ENCODE assay signal across 10 cellular contexts in genomic region chr6:84762220-84762940, GRCh38. TPM values are rescaled to one million over a fixed set of nuclear protein-coding genes. Genes with fewer than 3 reads are reported as not detected.
A peak's percentile ranks its signal among the peaks of the same experiment; 100 is the strongest.
DNase-seq lines count a peak whose midpoint lies in the region; ATAC-seq and TF ChIP-seq lines count a peak whose summit lies in the region.
"Had no signal": no experiment of that assay in that cellular context is flagged by ENCODE, and none has a peak within 500 bp of the region (broad histone marks: within the 10 kb centered on the region; RNA-seq: fewer than 3 reads in every experiment).

No MANE protein-coding gene starts in this region.

- TF ChIP-seq CTCF in fibroblast of pulmonary artery (IDR thresholded peaks at IDR 0.05; ENCODE audit: low read length, missing control alignments): peak; percentile 35
- peak in 1 of 3 donors; percentile 10 for TF ChIP-seq CTCF in ovary (IDR thresholded peaks at IDR 0.05)

- H3K27me3 ChIP-seq in ovary: no peaks in the 10 kb centered on the region

- TF ChIP-seq POLR2A in ovary (IDR thresholded peaks at IDR 0.05): no peak

- intact Hi-C loops in ovary (cut with DNase I): no loop called here

- DNase-seq in DMS53 treated with DMSO at 0.1 percent for 48 hours (lab: John Stamatoyannopoulos, UW; ENCODE audit: unreplicated experiment) (peak; percentile 42), RPMI7951 (ENCODE audit: low read depth) (peak; percentile 59), fibroblast of pulmonary artery (ENCODE audit: low read depth) (peak; percentile 74), ovary (peak in 3 of 5 donors; percentile 26 to 47 (median 41)), T-helper 1 cell (no peak)
- DNase-seq: SIG-M5 had no signal

- H3K36me3 ChIP-seq in ovary: no peaks in the 10 kb centered on the region

- WGBS in ovary, 3 donors: 16 to 24% (median 18%) methylated on average over 35 to 36 of the region's 36 CpGs

- H3K27ac ChIP-seq in ovary: peak overlapping the region; percentile 55 to 76

- H3K9me3 ChIP-seq in ovary: no peaks in the 10 kb centered on the region

- peak overlapping the region; percentile 92 for H3K4me3 ChIP-seq in fibroblast of pulmonary artery (replicated peaks; ENCODE audit: low read depth, low read length)
- peak overlapping the region; percentile 57 for H3K4me3 ChIP-seq in ovary

- TF ChIP-seq EP300 in ovary (IDR thresholded peaks at IDR 0.05): no peak

- no peak for ATAC-seq in HG03460 (IDR thresholded peaks at IDR 0.05; ENCODE audit: unreplicated experiment)
- no peak for ATAC-seq in GM18907 (IDR thresholded peaks at IDR 0.05; ENCODE audit: unreplicated experiment)
- ATAC-seq in HG02759 (IDR thresholded peaks at IDR 0.05; ENCODE audit: unreplicated experiment): no peak

- no peaks in the 10 kb centered on the region for H3K4me1 ChIP-seq in ovary (ENCODE audit: insufficient read depth)

RNA-seq across cellular contexts. Expression of gene TBX18, which starts 2.0 kb away (rescaled TPM):
- total RNA-seq in RPMI7951 (2014; rRNA removed; shearing (Covaris generic)): 9.1 and 13.6 TPM in 2 replicates
- 10 to 100 TPM in 1 of 7 donors, 1 to 10 TPM in 6; 1.3 to 13.3 (median 5.4) TPM for total RNA-seq in ovary
- polyA plus RNA-seq in ovary: 1 to 10 TPM; 1.5 to 7.2 TPM
- polyA plus RNA-seq: neural cell had no signal

Comparison
In these comparisons a context has a peak if more than half of its experiments do, and no peak if none do; other contexts are left out.
1. DNase-seq: peak in DMS53 treated with DMSO at 0.1 percent for 48 hours (single experiment), RPMI7951 (single experiment), fibroblast of pulmonary artery (single experiment) and ovary (3 of 5); none in T-helper 1 cell (0 of 5).